In the genomic region with DNA sequence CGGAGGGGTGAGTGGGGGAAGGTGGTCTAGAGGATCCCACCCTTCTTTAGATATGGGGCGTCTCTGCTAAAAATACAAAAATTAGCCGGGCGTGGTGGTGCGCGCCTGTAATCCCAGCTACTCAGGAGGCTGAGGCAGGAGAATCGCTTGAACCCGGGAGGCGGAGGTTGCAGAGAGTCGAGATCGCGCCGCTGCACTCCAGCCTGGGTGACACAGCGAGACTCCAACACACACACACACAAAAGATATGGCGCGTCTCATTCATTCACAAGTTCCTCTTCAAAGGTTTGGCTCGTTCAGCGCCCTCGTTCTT, we compare ENCODE assay signal across 6 cellular contexts. TPM values are rescaled to one million over a fixed set of nuclear protein-coding genes. Genes with fewer than 3 reads are reported as not detected.
DNase-seq lines count a peak whose midpoint lies in the region; ATAC-seq, FAIRE-seq and TF ChIP-seq lines count a peak whose summit lies in the region.
"Not testable (repeated sequence)": the region's sequence is repeated elsewhere in the genome, so short reads cannot be mapped to it uniquely, and the experiment has no call there.

No MANE protein-coding gene starts in this region.

- not testable (repeated sequence) for H3K9me3 Mint-ChIP-seq in activated CD8-positive, alpha-beta T cell treated with anti-CD3 and anti-CD28 coated beads, Interleukin-2, amount 10 ng/mL, durations not matched to agents 7 days and 5 days (ENCODE audit: insufficient read depth)

- not testable (repeated sequence) for FAIRE-seq in keratinocyte (lab: Jason Lieb, UNC)

- not testable (repeated sequence) for H4K12ac ChIP-seq in trophoblast cell (ENCODE audit: low read depth, low read length)

- peaks cover 30% of the 10 kb centered on the region for H3K79me2 ChIP-seq in KMS-11 (ENCODE audit: insufficient read depth, low read depth)
- H3K79me2 ChIP-seq in keratinocyte (ENCODE audit: control insufficient read depth, insufficient read depth, low read length): peaks cover 31% of the 10 kb centered on the region
- H3K79me2 ChIP-seq in trophoblast cell (ENCODE audit: control insufficient read depth, insufficient read depth, low read length, poor library complexity): peaks cover 26% of the 10 kb centered on the region

- not testable (repeated sequence) for H2BK120ac ChIP-seq in trophoblast cell (ENCODE audit: insufficient read depth, low read length, poor library complexity)

- not testable (repeated sequence) for H3K23ac ChIP-seq in trophoblast cell (ENCODE audit: low read length)

- H4K20me1 ChIP-seq in KMS-11 (ENCODE audit: insufficient read depth): not testable (repeated sequence)
- peaks cover 12% of the 10 kb centered on the region for H4K20me1 ChIP-seq in keratinocyte (ENCODE audit: control insufficient read depth, extremely low read depth, insufficient read depth, low read length)

- H3K4me2 ChIP-seq in KMS-11 (peak overlapping the region; percentile 83; the same call in 1 of the 2 replicates), keratinocyte (ENCODE audit: control insufficient read depth, extremely low read depth, insufficient read depth, low read depth, low read length) (peak overlapping the region; percentile 97), trophoblast cell (ENCODE audit: low read length) (peak overlapping the region; percentile 81)

- 42 to 46% methylated on average over 18 to 19 of the region's 19 CpGs for WGBS in ectodermal cell, 2 experiments
- WGBS in trophoblast cell (ENCODE audit: extremely low coverage, insufficient coverage, insufficient read length): no CpG with 5 or more reads among the region's 19 CpGs

- ATAC-seq in activated CD8-positive, alpha-beta T cell treated with anti-CD3 and anti-CD28 coated beads, Interleukin-2, amount 10 ng/mL, durations not matched to agents 7 days and 5 days: not testable (repeated sequence)

- H2AFZ ChIP-seq in KMS-11 (ENCODE audit: low read depth) (peak overlapping the region; percentile 70; the same call in 1 of the 2 replicates), keratinocyte (ENCODE audit: control insufficient read depth, low read length) (peak overlapping the region; percentile 93)
- not testable (repeated sequence) for H2AFZ ChIP-seq in trophoblast cell (ENCODE audit: insufficient read depth, low read length, poor library complexity)

- H3K4ac ChIP-seq in trophoblast cell (ENCODE audit: low read depth, low read length): not testable (repeated sequence)

- dilution Hi-C loops in keratinocyte (cut with MboI; ENCODE audit: extremely low pct_ligation_motif_present, low sequenced_read_pairs): not testable (repeated sequence)

- not testable (repeated sequence) for DNase-seq in AG10803 (ENCODE audit: low read depth); activated CD8-positive, alpha-beta T cell treated with anti-CD3 and anti-CD28 coated beads, Interleukin-2, amount 10 ng/mL, durations not matched to agents 7 days and 5 days; keratinocyte (ENCODE audit: low read depth, low spot score); trophoblast cell

- H3K27me3 ChIP-seq in KMS-11 (ENCODE audit: insufficient read depth, low read depth); ectodermal cell (ENCODE audit: control insufficient read depth, insufficient read depth, low read length, poor library complexity, severe bottlenecking); keratinocyte (ENCODE audit: control insufficient read depth, extremely low read depth, insufficient read depth, low read length); trophoblast cell (ENCODE audit: insufficient read depth, low read length): not testable (repeated sequence)

- H3K14ac ChIP-seq in trophoblast cell (ENCODE audit: low read length): not testable (repeated sequence)

- TF ChIP-seq CTCF in AG10803 (conservative IDR thresholded peaks at IDR 0.05; ENCODE audit: low read length); KMS-11 (conservative IDR thresholded peaks at IDR 0.05; ENCODE audit: low read depth, low read length); keratinocyte (optimal IDR thresholded peaks at IDR 0.05 in 1 of 3, IDR thresholded peaks at IDR 0.05 in 1 of 3, conservative IDR thresholded peaks at IDR 0.05 in 1 of 3; ENCODE audit: extremely low read depth in 1 of 3, insufficient read depth in 2 of 3, low read length in 3 of 3): not testable (repeated sequence)

- not testable (repeated sequence) for H3K36me3 Mint-ChIP-seq in activated CD8-positive, alpha-beta T cell treated with anti-CD3 and anti-CD28 coated beads, Interleukin-2, amount 10 ng/mL, durations not matched to agents 7 days and 5 days (ENCODE audit: low read depth)

- peak overlapping the region; percentile 88 for H3K4me3 Mint-ChIP-seq in activated CD8-positive, alpha-beta T cell treated with anti-CD3 and anti-CD28 coated beads, Interleukin-2, amount 10 ng/mL, durations not matched to agents 7 days and 5 days

- not testable (repeated sequence) for H4K8ac ChIP-seq in trophoblast cell (ENCODE audit: low read depth, low read length)

- peak overlapping the region; percentile 60; the same call in 1 of the 2 replicates for H3K9ac ChIP-seq in KMS-11
- H3K9ac ChIP-seq in keratinocyte (ENCODE audit: control insufficient read depth, extremely low read depth, insufficient read depth, low read length): peak overlapping the region; percentile 69
- H3K9ac ChIP-seq in trophoblast cell (ENCODE audit: low read length): not testable (repeated sequence)

- H4K91ac ChIP-seq in trophoblast cell (ENCODE audit: low read depth, low read length): not testable (repeated sequence)

- peaks cover 11% of the 10 kb centered on the region for H3K4me1 ChIP-seq in KMS-11 (ENCODE audit: low read depth, poor library complexity, severe bottlenecking)
- H3K4me1 ChIP-seq in ectodermal cell (ENCODE audit: control insufficient read depth, insufficient read depth, low read length): peaks cover 13% of the 10 kb centered on the region
- H3K4me1 ChIP-seq in keratinocyte (ENCODE audit: control insufficient read depth, extremely low read depth, insufficient read depth, low read length): peaks cover 32% of the 10 kb centered on the region
- peaks cover 25 to 35% of the 10 kb centered on the region in 2 experiments for H3K4me1 ChIP-seq in trophoblast cell (ENCODE audit: control insufficient read depth in 1 of 2, insufficient read depth in 2 of 2, low read length in 2 of 2)

- H3K27ac ChIP-seq in KMS-11 (peak overlapping the region; percentile 68), ectodermal cell (ENCODE audit: insufficient read depth, low read depth, low read length, poor library complexity, severe bottlenecking) (peak overlapping the region; percentile 95), keratinocyte (ENCODE audit: control insufficient read depth, insufficient read depth, low read length) (peak overlapping the region; percentile 72)
- H3K27ac ChIP-seq in trophoblast cell (ENCODE audit: low read depth, low read length): not testable (repeated sequence)

- not testable (repeated sequence) for H2BK12ac ChIP-seq in trophoblast cell (ENCODE audit: low read length)

- POLR2A ChIA-PET in activated CD8-positive, alpha-beta T cell treated with anti-CD3 and anti-CD28 coated beads, Interleukin-2, amount 10 ng/mL, durations not matched to agents 7 days and 5 days (lab: Charles Lee): not testable (repeated sequence)

- H3K4me3 ChIP-seq in AG10803 (ENCODE audit: low read length) (peak overlapping the region; percentile 65), ectodermal cell (ENCODE audit: insufficient read depth, low read depth, low read length) (peak overlapping the region; percentile 98), keratinocyte (ENCODE audit: control insufficient read depth in 2 of 3, extremely low read depth in 1 of 3, insufficient read depth in 2 of 3, low read depth in 1 of 3, low read length in 3 of 3) (peak overlapping the region; percentile 15 to 73 (median 67)), trophoblast cell (ENCODE audit: low read depth, low read length) (peak overlapping the region; percentile 45)
- H3K4me3 ChIP-seq in KMS-11 (IDR thresholded peaks at IDR 0.05; ENCODE audit: insufficient read depth, low read depth, low read length): not testable (repeated sequence)

- CTCF ChIA-PET in activated CD8-positive, alpha-beta T cell treated with anti-CD3 and anti-CD28 coated beads, Interleukin-2, amount 10 ng/mL, durations not matched to agents 7 days and 5 days (lab: Charles Lee): not testable (repeated sequence)

- H3K79me1 ChIP-seq in trophoblast cell (ENCODE audit: low read length): peaks cover 28% of the 10 kb centered on the region

- not testable (repeated sequence) for H3K36me3 ChIP-seq in KMS-11 (ENCODE audit: insufficient read depth); ectodermal cell (ENCODE audit: control insufficient read depth, insufficient read depth, low read length); keratinocyte (ENCODE audit: control insufficient read depth in 2 of 2, extremely low read depth in 1 of 2, insufficient read depth in 2 of 2, low read length in 2 of 2); trophoblast cell (ENCODE audit: control insufficient read depth in 1 of 2, insufficient read depth in 2 of 2, low read length in 2 of 2)

- peaks cover 33% of the 10 kb centered on the region for H3K4me1 Mint-ChIP-seq in activated CD8-positive, alpha-beta T cell treated with anti-CD3 and anti-CD28 coated beads, Interleukin-2, amount 10 ng/mL, durations not matched to agents 7 days and 5 days (ENCODE audit: low read depth)

- H3K27ac Mint-ChIP-seq in activated CD8-positive, alpha-beta T cell treated with anti-CD3 and anti-CD28 coated beads, Interleukin-2, amount 10 ng/mL, durations not matched to agents 7 days and 5 days: peak overlapping the region; percentile 97

- H3K18ac ChIP-seq in trophoblast cell (ENCODE audit: low read length): not testable (repeated sequence)

- not testable (repeated sequence) for H2BK5ac ChIP-seq in trophoblast cell (ENCODE audit: low read depth, low read length, poor library complexity)

- H3K27me3 Mint-ChIP-seq in activated CD8-positive, alpha-beta T cell treated with anti-CD3 and anti-CD28 coated beads, Interleukin-2, amount 10 ng/mL, durations not matched to agents 7 days and 5 days (ENCODE audit: low read depth): not testable (repeated sequence)

- not testable (repeated sequence) for H3K9me3 ChIP-seq in ectodermal cell (ENCODE audit: control insufficient read depth, low read length); keratinocyte (ENCODE audit: control insufficient read depth, low read depth, low read length); trophoblast cell (ENCODE audit: insufficient read depth, low read depth, low read length)

- not testable (repeated sequence) for H3K9me1 ChIP-seq in keratinocyte (ENCODE audit: control insufficient read depth, extremely low read depth, insufficient read depth, low read length)

- not testable (repeated sequence) for H2AK5ac ChIP-seq in trophoblast cell (ENCODE audit: low read length)

RNA-seq across cellular contexts. Expression of gene BSG, which starts 1.6 kb away (rescaled TPM):
- total RNA-seq in activated CD8-positive, alpha-beta T cell treated with anti-CD3 and anti-CD28 coated beads, Interleukin-2, amount 10 ng/mL, durations not matched to agents 7 days and 5 days: 100 to 1,000 TPM; 207 to 217 TPM
- polyA plus RNA-seq in ectodermal cell (2013, experiment 1 of 4): 864 TPM
- polyA plus RNA-seq in ectodermal cell (2013, experiment 2 of 4): 896 TPM
- polyA plus RNA-seq in ectodermal cell (2013, experiment 3 of 4): 649 TPM
- 707 TPM for polyA plus RNA-seq in ectodermal cell (2013, experiment 4 of 4)
- polyA plus RNA-seq in keratinocyte: 388 to 552 TPM (median 537 TPM) in 3 replicates
- polyA plus RNA-seq in keratinocyte (2011; ENCODE audit: low read depth): 171 TPM
- polyA plus RNA-seq in keratinocyte (2011; cell fraction: cytosol; rRNA removed): 298 and 480 TPM in 2 replicates
- 577 and 747 TPM in 2 replicates for polyA plus RNA-seq in keratinocyte (2011; cell fraction: nucleus; rRNA removed)
- polyA plus RNA-seq in keratinocyte (2012; ENCODE audit: low replicate concordance): 376 and 679 TPM in 2 replicates
- polyA minus RNA-seq in keratinocyte: 280 to 493 TPM (median 484 TPM) in 3 replicates
- 889 TPM for polyA minus RNA-seq in keratinocyte (2011; cell fraction: cytosol; rRNA and poly(A)+ RNA removed)
- polyA minus RNA-seq in keratinocyte (2011; cell fraction: nucleus; rRNA and poly(A)+ RNA removed): 533 and 629 TPM in 2 replicates
- 506 and 509 TPM in 2 replicates for polyA plus RNA-seq in trophoblast cell (2013)

RNA-seq across cellular contexts. Expression of gene HCN2, which starts 18.9 kb away (rescaled TPM):
- 1 to 10 TPM in 1 of 2 experiments, under 1 TPM in 1; 0.84 to 1.3 TPM for total RNA-seq in activated CD8-positive, alpha-beta T cell treated with anti-CD3 and anti-CD28 coated beads, Interleukin-2, amount 10 ng/mL, durations not matched to agents 7 days and 5 days
- 0.41 TPM for polyA plus RNA-seq in ectodermal cell (2013, experiment 1 of 4)
- 0.89 TPM for polyA plus RNA-seq in ectodermal cell (2013, experiment 2 of 4)
- 0.64 TPM for polyA plus RNA-seq in ectodermal cell (2013, experiment 3 of 4)
- polyA plus RNA-seq in ectodermal cell (2013, experiment 4 of 4): 0.49 TPM
- 0.13 to 0.56 TPM (median 0.26 TPM) in 3 replicates for polyA plus RNA-seq in keratinocyte
- polyA plus RNA-seq in keratinocyte (2011; ENCODE audit: low read depth): 0.22 TPM
- 0.57 and 1.0 TPM in 2 replicates for polyA plus RNA-seq in keratinocyte (2011; cell fraction: cytosol; rRNA removed)
- 0.59 and 0.64 TPM in 2 replicates for polyA plus RNA-seq in keratinocyte (2011; cell fraction: nucleus; rRNA removed)
- polyA plus RNA-seq in keratinocyte (2012; ENCODE audit: low replicate concordance): 0.55 and 1.2 TPM in 2 replicates
- polyA minus RNA-seq in keratinocyte: 0.64 to 4.5 TPM (median 2.6 TPM) in 3 replicates
- polyA minus RNA-seq in keratinocyte (2011; cell fraction: cytosol; rRNA and poly(A)+ RNA removed): 1.9 TPM
- polyA minus RNA-seq in keratinocyte (2011; cell fraction: nucleus; rRNA and poly(A)+ RNA removed): 0.63 and 1.3 TPM in 2 replicates
- 0.73 and 0.79 TPM in 2 replicates for polyA plus RNA-seq in trophoblast cell (2013)

RNA-seq across cellular contexts. Expression of gene GZMM, which starts 26.9 kb away (rescaled TPM):
- total RNA-seq in activated CD8-positive, alpha-beta T cell treated with anti-CD3 and anti-CD28 coated beads, Interleukin-2, amount 10 ng/mL, durations not matched to agents 7 days and 5 days: 10 to 100 TPM; 86.9 to 87.3 TPM
- not detected for polyA plus RNA-seq in ectodermal cell (2013, experiment 1 of 4)
- not detected for polyA plus RNA-seq in ectodermal cell (2013, experiment 2 of 4)
- polyA plus RNA-seq in ectodermal cell (2013, experiment 3 of 4): not detected
- not detected for polyA plus RNA-seq in ectodermal cell (2013, experiment 4 of 4)
- polyA plus RNA-seq in keratinocyte: not detected in 3 replicates
- not detected for polyA plus RNA-seq in keratinocyte (2011; ENCODE audit: low read depth)
- polyA plus RNA-seq in keratinocyte (2011; cell fraction: cytosol; rRNA removed): not detected in 2 replicates
- polyA plus RNA-seq in keratinocyte (2011; cell fraction: nucleus; rRNA removed): not detected in 2 replicates
- polyA plus RNA-seq in keratinocyte (2012; ENCODE audit: low replicate concordance): 0.31 TPM in 1 of 2 replicates, not detected in the other
- not detected in 3 replicates for polyA minus RNA-seq in keratinocyte
- not detected for polyA minus RNA-seq in keratinocyte (2011; cell fraction: cytosol; rRNA and poly(A)+ RNA removed)
- not detected in 2 replicates for polyA minus RNA-seq in keratinocyte (2011; cell fraction: nucleus; rRNA and poly(A)+ RNA removed)
- 0.08 and 0.12 TPM in 2 replicates for polyA plus RNA-seq in trophoblast cell (2013)

RNA-seq across cellular contexts. Expression of gene CDC34, which starts 39.2 kb away (rescaled TPM):
- total RNA-seq in activated CD8-positive, alpha-beta T cell treated with anti-CD3 and anti-CD28 coated beads, Interleukin-2, amount 10 ng/mL, durations not matched to agents 7 days and 5 days: 10 to 100 TPM; 49.0 to 53.0 TPM
- polyA plus RNA-seq in ectodermal cell (2013, experiment 1 of 4): 121 TPM
- 110 TPM for polyA plus RNA-seq in ectodermal cell (2013, experiment 2 of 4)
- polyA plus RNA-seq in ectodermal cell (2013, experiment 3 of 4): 105 TPM
- 117 TPM for polyA plus RNA-seq in ectodermal cell (2013, experiment 4 of 4)
- polyA plus RNA-seq in keratinocyte: 47.5 to 72.0 TPM (median 48.6 TPM) in 3 replicates
- 48.7 TPM for polyA plus RNA-seq in keratinocyte (2011; ENCODE audit: low read depth)
- polyA plus RNA-seq in keratinocyte (2011; cell fraction: cytosol; rRNA removed): 43.0 and 88.0 TPM in 2 replicates
- 42.5 and 59.2 TPM in 2 replicates for polyA plus RNA-seq in keratinocyte (2011; cell fraction: nucleus; rRNA removed)
- polyA plus RNA-seq in keratinocyte (2012; ENCODE audit: low replicate concordance): 62.4 and 88.5 TPM in 2 replicates
- polyA minus RNA-seq in keratinocyte: 18.4 to 107 TPM (median 34.2 TPM) in 3 replicates
- 68.9 TPM for polyA minus RNA-seq in keratinocyte (2011; cell fraction: cytosol; rRNA and poly(A)+ RNA removed)
- polyA minus RNA-seq in keratinocyte (2011; cell fraction: nucleus; rRNA and poly(A)+ RNA removed): 15.1 and 17.7 TPM in 2 replicates
- polyA plus RNA-seq in trophoblast cell (2013): 85.4 and 86.0 TPM in 2 replicates
